In genomic region chr4:118878487-118878886, GRCh38 we compare ENCODE assay signal across 5 cellular contexts.
TF ChIP-seq lines count a peak whose summit lies in the region.

No MANE protein-coding gene starts in this region.

TF ChIP-seq in A549, 52 proteins besides CTCF, POLR2A, EP300 and RAD21:
- TF ChIP-seq MAFK (IDR thresholded peaks at IDR 0.05; ENCODE audit: partially characterized antibody), result peak; percentile 38
TF ChIP-seq in A549: peak in this region for 1; not testable (repeated sequence) for 51.

TF ChIP-seq in IMR-90, 13 proteins besides CTCF, POLR2A, EP300 and RAD21:
- peak; percentile 8; the same call in 1 of the 2 replicates for TF ChIP-seq MAFK (IDR thresholded peaks at IDR 0.05; ENCODE audit: low read depth, low read length)

TF ChIP-seq in WTC11, 78 proteins besides CTCF, POLR2A, EP300 and RAD21:
- peak; percentile 50; the same call in 1 of the 2 replicates for TF ChIP-seq NFYB (CRISPR knock-in tag; conservative IDR thresholded peaks at IDR 0.05; ENCODE audit: low read depth)
TF ChIP-seq in WTC11: peak in this region for 1; not testable (repeated sequence) for 77.

TF ChIP-seq in K562, 482 proteins besides CTCF, POLR2A, EP300 and RAD21:
- peak; percentile 31; the same call in 1 of the 2 replicates for TF ChIP-seq C11orf30 (IDR thresholded peaks at IDR 0.05; ENCODE audit: low read depth)
- peak; percentile 37; the same call in 1 of the 2 replicates for TF ChIP-seq CC2D1A (IDR thresholded peaks at IDR 0.05)
- TF ChIP-seq NFYB (IDR thresholded peaks at IDR 0.05; ENCODE audit: extremely low read depth, insufficient read length), result peak; percentile 72
- TF ChIP-seq ZNF316 (IDR thresholded peaks at IDR 0.05), result peak; percentile 58
- peak; percentile 55 for TF ChIP-seq ASH1L (IDR thresholded peaks at IDR 0.05; ENCODE audit: borderline replicate concordance, low read depth, partially characterized antibody)

TF ChIP-seq in HepG2, 621 proteins besides CTCF, POLR2A, EP300 and RAD21:
- peak; percentile 53 for TF ChIP-seq NFYB (CRISPR knock-in tag; IDR thresholded peaks at IDR 0.05)
- TF ChIP-seq MAFK (conservative IDR thresholded peaks at IDR 0.05 in 1 of 2, IDR thresholded peaks at IDR 0.05 in 1 of 2; ENCODE audit: low read length in 2 of 2), result peak in 1 of 2 experiments; percentile 30; a peak in 2 of 4 replicates
- TF ChIP-seq NFYC (CRISPR knock-in tag; IDR thresholded peaks at IDR 0.05), result peak; percentile 24; the same call in 1 of the 2 replicates
